In the genomic region with DNA sequence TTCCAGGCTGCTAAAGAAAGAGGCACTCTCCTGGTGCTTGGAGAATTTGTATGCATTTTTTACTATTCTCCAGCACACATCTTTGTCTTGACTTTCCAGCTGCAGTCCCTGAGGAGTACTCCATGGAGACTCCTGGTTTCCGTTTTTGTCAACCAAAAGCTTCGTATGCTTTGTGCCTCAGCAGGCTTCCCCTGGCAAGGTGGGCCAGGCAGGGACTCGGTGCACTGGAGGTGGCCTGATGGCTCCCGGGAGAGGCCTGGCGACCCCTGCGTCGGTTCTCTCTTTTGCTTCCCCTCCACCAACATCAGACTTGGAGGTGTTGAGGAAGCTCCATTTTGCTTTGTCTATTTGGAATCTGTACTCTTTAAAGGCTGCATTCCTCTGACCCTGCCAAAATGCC, we compare ENCODE assay signal across 29 cellular contexts.
"Had no signal": no experiment of that assay in that cellular context is flagged by ENCODE, and none has a peak within 500 bp of the region (broad histone marks: within the 10 kb centered on the region; RNA-seq: fewer than 3 reads in every experiment).

No MANE protein-coding gene starts in this region.

- H3K27me3 ChIP-seq: left lung, pancreas, suprapubic skin, tibial artery, upper lobe of right lung had no signal

- H3K27ac Mint-ChIP-seq: mesothelial cell of epicardium had no signal

- DNase-seq: hippocampal formation; immature natural killer cell; kidney; left colon; left lung; mesendoderm; naive B cell; natural killer cell; nephron progenitor cell; nucleus accumbens; pancreas; retina; right cardiac atrium; stimulated activated CD4-positive, alpha-beta T cell treated with anti-CD3 and anti-CD28 coated beads, Interleukin-12 subunit alpha, Interleukin-12 subunit beta, amount 100 ng/mL, for 4 hours; stimulated activated CD4-positive, alpha-beta T cell treated with anti-CD3 and anti-CD28 coated beads, Interleukin-15, amount 100 ng/mL, for 24 hours; stimulated activated CD4-positive, alpha-beta T cell treated with anti-CD3 and anti-CD28 coated beads, Interleukin-2, amount 100 ng/mL, for 24 hours; stimulated activated CD4-positive, alpha-beta T cell treated with anti-CD3 and anti-CD28 coated beads, Interleukin-4, amount 100 ng/mL, for 1 hour; stimulated activated naive CD4-positive, alpha-beta T cell; tibial artery; trophoblast cell; upper lobe of right lung had no signal

- H3K27me3 Mint-ChIP-seq: naive B cell; stimulated activated naive CD8-positive, alpha-beta T cell treated with anti-CD3 and anti-CD28 coated beads, Interleukin-15, Interleukin-2, amounts not matched to agents 100 ng/mL and 50 ng/mL, for 24 hours had no signal

- H3K4me3 Mint-ChIP-seq: mesothelial cell of epicardium; naive B cell; natural killer cell; nephron progenitor cell; stimulated activated naive CD8-positive, alpha-beta T cell treated with anti-CD3 and anti-CD28 coated beads, Interleukin-15, Interleukin-2, amounts not matched to agents 100 ng/mL and 50 ng/mL, for 24 hours had no signal

- H3K36me3 ChIP-seq: left lung, pancreas, prostate gland, suprapubic skin, thoracic aorta, upper lobe of right lung had no signal

- H3K4me3 ChIP-seq: left lung, lung, pancreas, prostate gland, skin epidermis, suprapubic skin, thoracic aorta, tibial artery, upper lobe of right lung had no signal

- ATAC-seq: left colon, left lung, natural killer cell, pancreas, right cardiac atrium, sciatic nerve, upper lobe of right lung had no signal

- H3K4me1 ChIP-seq: left lung, pancreas, prostate gland, suprapubic skin, tibial artery, upper lobe of right lung had no signal

- H3K9me3 ChIP-seq: left lung, pancreas, prostate gland, suprapubic skin, thoracic aorta, tibial artery, upper lobe of right lung had no signal

- H3K9me3 Mint-ChIP-seq: immature natural killer cell; mesothelial cell of epicardium; naive B cell; natural killer cell; stimulated activated naive CD8-positive, alpha-beta T cell treated with anti-CD3 and anti-CD28 coated beads, Interleukin-15, Interleukin-2, amounts not matched to agents 100 ng/mL and 50 ng/mL, for 24 hours had no signal

- H3K27ac ChIP-seq: left lung, pancreas, prostate gland, skin epidermis, suprapubic skin, thoracic aorta, tibial artery, upper lobe of right lung had no signal

- H3K36me3 Mint-ChIP-seq: naive B cell, natural killer cell had no signal
